In the genomic region with DNA sequence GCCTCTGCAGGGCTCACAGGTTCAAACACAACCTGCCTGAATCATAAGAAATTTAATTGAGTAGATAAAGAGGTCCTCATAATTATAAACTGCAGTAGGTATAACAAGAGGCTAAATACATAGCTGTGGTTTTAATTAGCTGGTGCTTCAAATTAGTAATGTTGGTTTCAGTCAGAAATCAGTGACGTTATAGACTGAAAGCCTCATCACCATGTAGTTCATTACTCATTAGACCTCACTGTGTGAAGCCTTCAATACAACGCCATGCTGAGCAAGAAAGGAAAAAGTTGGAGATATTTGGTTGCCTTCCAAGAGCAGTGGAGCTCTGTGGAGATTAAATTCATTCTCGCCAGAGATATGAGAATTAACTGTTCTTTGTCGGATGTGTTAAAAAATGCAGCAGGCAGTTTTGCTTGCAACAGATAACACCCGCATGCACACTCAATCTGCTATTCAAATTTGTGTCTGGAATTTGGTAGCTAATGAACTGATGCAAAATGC, we compare ENCODE assay signal across 18 cellular contexts.
A peak's percentile ranks its signal among the peaks of the same experiment; 100 is the strongest.
DNase-seq lines count a peak whose midpoint lies in the region; ATAC-seq and TF ChIP-seq lines count a peak whose summit lies in the region.
"Had no signal": no experiment of that assay in that cellular context is flagged by ENCODE, and none has a peak within 500 bp of the region (broad histone marks: within the 10 kb centered on the region; RNA-seq: fewer than 3 reads in every experiment).

No MANE protein-coding gene starts in this region.

- peak; percentile 11 for DNase-seq in AG20443 (ENCODE audit: low spot score)
- peak; percentile 6 for DNase-seq in NCI-H69 (lab: John Stamatoyannopoulos, UW)
- DNase-seq in astrocyte of the hippocampus (ENCODE audit: low read depth, low spot score) = peak; percentile 53
- DNase-seq in fibroblast of pulmonary artery (ENCODE audit: low read depth) = peak; percentile 2
- DNase-seq in SK-N-SH = no peak
- DNase-seq in NCI-H2196 treated with DMSO at 0.1 percent for 48 hours (lab: John Stamatoyannopoulos, UW; ENCODE audit: unreplicated experiment) = no peak
- no peak for DNase-seq in NCI-H1092 treated with DMSO at 0.1 percent for 48 hours (lab: John Stamatoyannopoulos, UW)
- DNase-seq: GDM1, H9, IMR-90, NCI-H1105 treated with DMSO at 0.1 percent for 48 hours, NCI-H2081, NCI-H2171, NCI-H524 treated with DMSO at 0.1 percent for 48 hours, PC-3, Right ventricle myocardium superior had no signal

- no peak overlapping the region for H3K27ac ChIP-seq in SK-N-SH (ENCODE audit: low read depth in 2 of 2, low read length in 1 of 2)
- H3K27ac ChIP-seq: KMS-11 had no signal

- no peak overlapping the region for H2AFZ ChIP-seq in SK-N-SH (ENCODE audit: low read depth)

- H3K4me2 ChIP-seq in SK-N-SH = no peak overlapping the region
- H3K4me2 ChIP-seq: KMS-11 had no signal

- TF ChIP-seq EP300 in SK-N-SH (IDR thresholded peaks at IDR 0.05; ENCODE audit: borderline replicate concordance in 1 of 2, low read depth in 1 of 2, low read length in 1 of 2) = no peak

- no peaks in the 10 kb centered on the region for H3K27me3 ChIP-seq in SK-N-SH (ENCODE audit: insufficient read depth)

- CTCF ChIA-PET in SK-N-SH (lab: Yijun Ruan, JAX) = no interaction called here

- no peak for TF ChIP-seq RAD21 in SK-N-SH (IDR thresholded peaks at IDR 0.05; ENCODE audit: low read length)

- H3K9ac ChIP-seq in SK-N-SH = no peak overlapping the region
- H3K9ac ChIP-seq: KMS-11 had no signal

- WGBS in SK-N-SH (ENCODE audit: low lambda C conversion rate) = 4% methylated on average over 5 of the region's 5 CpGs

- H3F3A ChIP-seq in SK-N-SH (replicated peaks; ENCODE audit: insufficient read depth) = no peaks in the 10 kb centered on the region

- no peaks in the 10 kb centered on the region for H3K36me3 ChIP-seq in SK-N-SH (replicated peaks in 1 of 2; ENCODE audit: control insufficient read depth in 1 of 2, insufficient read depth in 2 of 2, low read length in 1 of 2)

- H4K20me1 ChIP-seq in SK-N-SH (ENCODE audit: insufficient read depth) = no peaks in the 10 kb centered on the region

- H3K79me2 ChIP-seq in SK-N-SH (ENCODE audit: insufficient read depth) = no peaks in the 10 kb centered on the region

- H3K9me3 ChIP-seq in SK-N-SH = no peaks in the 10 kb centered on the region; the same call in 1 of the 2 replicates

- H3K4me1 ChIP-seq in SK-N-SH (ENCODE audit: control insufficient read depth in 1 of 2, insufficient read depth in 2 of 2, low read depth in 1 of 2, low read length in 1 of 2) = no peaks in the 10 kb centered on the region

- H3K9me2 ChIP-seq in SK-N-SH = no peaks in the 10 kb centered on the region

- H3K4me3 ChIP-seq in fibroblast of pulmonary artery (replicated peaks; ENCODE audit: low read depth, low read length) (no peak overlapping the region), SK-N-SH (ENCODE audit: low read depth in 2 of 2, low read length in 1 of 2) (no peak overlapping the region)

- TF ChIP-seq CTCF in fibroblast of pulmonary artery (IDR thresholded peaks at IDR 0.05; ENCODE audit: low read length, missing control alignments) (no peak), SK-N-SH (IDR thresholded peaks at IDR 0.05) (no peak)

- POLR2A ChIA-PET in SK-N-SH (lab: Yijun Ruan, JAX) = no interaction called here

- ATAC-seq in GM19023 (IDR thresholded peaks at IDR 0.05; ENCODE audit: unreplicated experiment) = no peak
- ATAC-seq: PC-3 had no signal

TF ChIP-seq in SK-N-SH, 30 proteins besides CTCF, POLR2A, EP300 and RAD21:
- no peak for TF ChIP-seq FOSL2 (IDR thresholded peaks at IDR 0.05; ENCODE audit: borderline replicate concordance, low read depth)

Comparison
In these comparisons a context has a peak if more than half of its experiments do, and no peak if none do; other contexts are left out.
1. DNase-seq: peak in AG20443 (single experiment), NCI-H69 (single experiment), astrocyte of the hippocampus (single experiment) and fibroblast of pulmonary artery (single experiment); none in SK-N-SH (single experiment), NCI-H2196 treated with DMSO at 0.1 percent for 48 hours (single experiment) and NCI-H1092 treated with DMSO at 0.1 percent for 48 hours (single experiment).